ENCODE assay signal across 1 cellular context in genomic region chr1:235883261-235883927, GRCh38.
TF ChIP-seq lines count a peak whose summit lies in the region.

No MANE protein-coding gene starts in this region.

TF ChIP-seq in GM23338, 12 proteins besides CTCF, POLR2A, EP300 and RAD21 (continued from another document):
- TF ChIP-seq ETS1 (IDR thresholded peaks at IDR 0.05): no peak
- no peak for TF ChIP-seq EZH2 (IDR thresholded peaks at IDR 0.05; ENCODE audit: low read depth, unreplicated experiment)
- TF ChIP-seq CREB1 (CRISPR knock-in tag; IDR thresholded peaks at IDR 0.05; ENCODE audit: low read depth): no peak
- TF ChIP-seq EZH2phosphoT487 (IDR thresholded peaks at IDR 0.05; ENCODE audit: unreplicated experiment): no peak
- TF ChIP-seq ZNF331 (CRISPR knock-in tag; IDR thresholded peaks at IDR 0.05; ENCODE audit: low read depth): no peak
- TF ChIP-seq NANOG (IDR thresholded peaks at IDR 0.05; ENCODE audit: borderline replicate concordance): no peak
